In the genomic region with DNA sequence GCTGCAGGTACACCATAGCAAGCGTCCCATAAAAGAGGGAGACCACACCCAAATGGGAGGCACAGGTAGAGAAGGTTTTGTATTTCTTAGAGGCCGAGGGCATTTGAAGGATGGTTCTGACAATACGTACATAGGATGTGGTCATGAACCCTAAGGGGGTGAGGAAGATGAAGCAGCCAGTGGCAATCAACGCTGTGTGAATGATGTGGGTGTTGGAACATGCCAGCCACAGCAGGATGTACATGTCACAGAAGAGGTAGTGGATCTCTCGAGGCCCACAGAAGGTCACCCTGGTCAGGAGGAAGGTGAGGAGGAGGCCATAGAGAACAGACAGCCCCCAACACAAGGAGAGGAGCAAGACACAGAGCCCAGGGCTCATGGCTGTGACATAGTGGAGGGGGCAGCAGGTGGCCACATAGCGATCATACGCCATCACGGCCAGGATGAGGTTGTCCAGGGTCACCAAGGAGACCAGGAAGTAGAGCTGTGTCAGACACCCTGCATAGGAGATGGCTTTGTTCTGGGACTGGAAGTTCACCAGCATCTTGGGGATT, we compare ENCODE assay signal across 6 cellular contexts. TPM values are rescaled to one million over a fixed set of nuclear protein-coding genes. Genes with fewer than 3 reads are reported as not detected.
"Had no signal": no experiment of that assay in that cellular context is flagged by ENCODE, and none has a peak within 500 bp of the region (broad histone marks: within the 10 kb centered on the region; RNA-seq: fewer than 3 reads in every experiment).

No MANE protein-coding gene starts in this region.

RNA-seq across cellular contexts. Expression of a gene that starts 0.5 kb away (rescaled TPM):
- total RNA-seq: GM23338, H1, H9, HepG2, HT-29 had no signal
- polyA plus RNA-seq: GM23338, H1, HepG2, IgD-negative memory B cell had no signal

RNA-seq across cellular contexts. Expression of a gene that starts 41.3 kb away (rescaled TPM):
- total RNA-seq: GM23338, H1, H9, HepG2, HT-29 had no signal
- polyA plus RNA-seq: GM23338, H1, HepG2, IgD-negative memory B cell had no signal
